ENCODE assay signal across 1 cellular context in genomic region chr11:115760921-115761320, GRCh38.
TF ChIP-seq lines count a peak whose summit lies in the region.

No MANE protein-coding gene starts in this region.

TF ChIP-seq in IMR-90, 13 proteins besides CTCF, POLR2A, EP300 and RAD21:
- TF ChIP-seq USF2 (IDR thresholded peaks at IDR 0.05; ENCODE audit: low read depth, low read length): no peak
